ENCODE assay signal across 12 cellular contexts in the genomic region with DNA sequence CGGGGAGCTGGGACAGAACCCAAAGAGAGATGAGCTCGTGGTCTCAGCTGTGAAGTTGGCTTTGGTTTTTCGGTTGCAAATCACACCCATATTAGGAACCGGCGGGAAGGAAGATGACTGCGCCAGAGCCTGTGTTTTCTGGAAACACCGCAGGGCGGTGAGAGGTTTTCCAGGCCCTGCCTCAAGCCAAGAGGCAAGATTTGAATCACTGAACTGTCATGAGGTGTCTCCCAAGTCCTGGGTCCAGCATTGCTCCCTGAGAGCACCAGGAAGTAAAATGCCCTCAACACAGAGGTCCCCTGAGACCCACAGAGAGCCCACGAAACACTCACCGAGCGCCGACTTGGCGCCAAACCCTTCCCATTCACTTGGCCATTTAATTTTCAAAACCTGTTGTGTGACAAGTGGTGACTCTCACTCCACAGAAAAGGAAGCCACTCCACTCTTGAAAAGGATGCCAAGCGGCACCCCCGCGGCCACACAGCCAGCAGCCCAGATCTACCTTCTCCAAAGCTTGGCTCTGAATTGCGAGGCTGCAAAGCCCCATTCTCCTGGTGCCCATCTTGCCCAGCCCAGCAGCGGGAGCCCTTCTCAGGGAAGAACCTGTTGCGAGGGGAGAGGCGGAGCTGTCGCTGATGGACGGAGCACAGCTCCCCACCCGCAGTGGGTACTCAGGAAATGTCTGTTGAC.
A peak's percentile ranks its signal among the peaks of the same experiment; 100 is the strongest.
DNase-seq lines count a peak whose midpoint lies in the region; ATAC-seq and TF ChIP-seq lines count a peak whose summit lies in the region.
"Had no signal": no experiment of that assay in that cellular context is flagged by ENCODE, and none has a peak within 500 bp of the region (broad histone marks: within the 10 kb centered on the region; RNA-seq: fewer than 3 reads in every experiment).

No MANE protein-coding gene starts in this region.

- H3K79me1 ChIP-seq in IMR-90 (ENCODE audit: low read depth in 1 of 2, low read length in 2 of 2) = no peaks in the 10 kb centered on the region

- TF ChIP-seq EP300 in gastroesophageal sphincter (IDR thresholded peaks at IDR 0.05) = no peak

- H3K9me3 ChIP-seq in IMR-90 (ENCODE audit: control insufficient read depth, insufficient read depth, low read length) (no peaks in the 10 kb centered on the region), spleen (no peaks in the 10 kb centered on the region), gastroesophageal sphincter (no peaks in the 10 kb centered on the region), body of pancreas (no peaks in the 10 kb centered on the region)

- WGBS in IMR-90 (ENCODE audit: extremely low coverage in 2 of 2, insufficient read length in 1 of 2), 2 experiments = 90% methylated on average over 4 of the region's 23 CpGs; no CpG with 5 or more reads in 1 of the 2 experiments
- WGBS in spleen, 5 donors = 26 to 40% (median 32%) methylated on average over 23 of the region's 23 CpGs
- 67 to 80% methylated on average over 3 to 10 of the region's 23 CpGs for WGBS in gastroesophageal sphincter (ENCODE audit: low coverage in 1 of 2), 2 donors
- 63 to 69% methylated on average over 23 of the region's 23 CpGs for WGBS in body of pancreas, 2 donors

- TF ChIP-seq POLR2A in IMR-90 (IDR thresholded peaks at IDR 0.05; ENCODE audit: low read depth, low read length) = no peak
- TF ChIP-seq POLR2A in spleen (IDR thresholded peaks at IDR 0.05) = no peak
- TF ChIP-seq POLR2A in gastroesophageal sphincter (IDR thresholded peaks at IDR 0.05) = no peak
- TF ChIP-seq POLR2A in body of pancreas (IDR thresholded peaks at IDR 0.05) = no peak

- dilution Hi-C loops in IMR-90 (cut with HindIII; ENCODE audit: low sequenced_read_pairs, unreplicated experiment) = no loop called here

- POLR2A ChIA-PET in IMR-90 (lab: Charles Lee; ENCODE audit: unreplicated experiment) = no interaction called here
- POLR2A ChIA-PET in activated CD4-positive, alpha-beta memory T cell treated with anti-CD3 and anti-CD28 coated beads, Interleukin-2, amount 10 ng/mL, durations not matched to agents 7 days and 5 days (lab: Charles Lee) = interaction anchor here (0.8 to 5.9 kb wide), 12 partner anchors 8 to 218 kb away, joined by 3 to 32 read pairs (median 5); partner anchors contain the start of gene RSRP1

- H3K14ac ChIP-seq in IMR-90 (replicated peaks; ENCODE audit: low read depth, low read length) = no peak overlapping the region

- no peaks in the 10 kb centered on the region for H3K27me3 Mint-ChIP-seq in activated CD4-positive, alpha-beta memory T cell treated with anti-CD3 and anti-CD28 coated beads, Interleukin-2, amount 10 ng/mL, durations not matched to agents 7 days and 5 days

- no TSS peak for BruUV-seq in IMR-90 (replicated peaks; lab: Mats Ljungman, UMichigan)

- TF ChIP-seq RAD21 in IMR-90 (IDR thresholded peaks at IDR 0.05; ENCODE audit: low read length) = no peak

- peak overlapping the region; percentile 56 for H3K4me3 Mint-ChIP-seq in activated CD4-positive, alpha-beta memory T cell treated with anti-CD3 and anti-CD28 coated beads, Interleukin-2, amount 10 ng/mL, durations not matched to agents 7 days and 5 days
- H3K4me3 Mint-ChIP-seq: brain, type B pancreatic cell had no signal

- H3K4me2 ChIP-seq in IMR-90 (ENCODE audit: low read depth, low read length) = no peak overlapping the region

- no peak overlapping the region for H3K56ac ChIP-seq in IMR-90 (ENCODE audit: extremely low read depth, insufficient read depth, low read length)

- H3K4me1 Mint-ChIP-seq in activated CD4-positive, alpha-beta memory T cell treated with anti-CD3 and anti-CD28 coated beads, Interleukin-2, amount 10 ng/mL, durations not matched to agents 7 days and 5 days = peaks cover 98% of the 10 kb centered on the region

- CTCF ChIA-PET in IMR-90 (lab: Yijun Ruan, JAX) = interaction anchor here (2.0 kb wide), 1 partner anchor 77 kb away, joined by 4 read pairs; no protein-coding TSS in a partner anchor
- CTCF ChIA-PET in activated CD4-positive, alpha-beta memory T cell treated with anti-CD3 and anti-CD28 coated beads, Interleukin-2, amount 10 ng/mL, durations not matched to agents 7 days and 5 days (lab: Charles Lee) = interaction anchor here (0.7 to 7.5 kb wide), 7 partner anchors 7 to 77 kb away, joined by 3 to 78 read pairs (median 4); no protein-coding TSS in a partner anchor

- H3K4me1 ChIP-seq in IMR-90 (ENCODE audit: control insufficient read depth, insufficient read depth, low read length) = peaks cover 2% of the 10 kb centered on the region; the same call in 1 of the 2 replicates
- H3K4me1 ChIP-seq in spleen = peaks cover 58 to 100% (median 78%) of the 10 kb centered on the region in 6 donors
- peaks cover 0 to 11% (median 0%) of the 10 kb centered on the region in 3 donors for H3K4me1 ChIP-seq in gastroesophageal sphincter
- no peaks in the 10 kb centered on the region for H3K4me1 ChIP-seq in body of pancreas

- intact Hi-C loops in IMR-90 (cut with micrococcal nuclease) = no loop called here
- intact Hi-C loops in spleen (cut with DNase I; ENCODE audit: low total_unique reads) = no loop called here
- intact Hi-C loops in body of pancreas (cut with DNase I) = no loop called here

- H2AFZ ChIP-seq in IMR-90 (replicated peaks; ENCODE audit: low read length, poor library complexity) = no peak overlapping the region

- H3K9ac ChIP-seq in IMR-90 (ENCODE audit: low read depth, low read length) = no peak overlapping the region

- ATAC-seq in IMR-90 (ENCODE audit: low read depth) (no peak), gastroesophageal sphincter (no peak), body of pancreas (no peak)
- ATAC-seq: PC-3 had no signal

- H4K8ac ChIP-seq in IMR-90 (ENCODE audit: low read depth in 2 of 2, low read length in 2 of 2) = no peak overlapping the region

- H2AK9ac ChIP-seq in IMR-90 (replicated peaks; ENCODE audit: low read depth, low read length, poor library complexity) = no peak overlapping the region

- H3K9me1 ChIP-seq in IMR-90 (ENCODE audit: insufficient read depth, low read length) = no peaks in the 10 kb centered on the region

- peaks cover 3% of the 10 kb centered on the region for H3K36me3 Mint-ChIP-seq in activated CD4-positive, alpha-beta memory T cell treated with anti-CD3 and anti-CD28 coated beads, Interleukin-2, amount 10 ng/mL, durations not matched to agents 7 days and 5 days (ENCODE audit: low read depth)
- H3K36me3 Mint-ChIP-seq: brain, type B pancreatic cell had no signal

- no peak overlapping the region for H3K18ac ChIP-seq in IMR-90 (ENCODE audit: low read depth, low read length)

- no peak for TF ChIP-seq CTCF in IMR-90 (conservative IDR thresholded peaks at IDR 0.05; ENCODE audit: low read depth, low read length)
- no peak for TF ChIP-seq CTCF in spleen (IDR thresholded peaks at IDR 0.05 in 8 of 11, conservative IDR thresholded peaks at IDR 0.05 in 3 of 11)
- TF ChIP-seq CTCF in gastroesophageal sphincter (IDR thresholded peaks at IDR 0.05) = no peak
- no peak for TF ChIP-seq CTCF in body of pancreas (IDR thresholded peaks at IDR 0.05)

- no peak overlapping the region for H2BK20ac ChIP-seq in IMR-90 (ENCODE audit: low read depth, low read length)

- in situ Hi-C loops in IMR-90 (cut with MboI; ENCODE audit: low sequenced_read_pairs) = no loop called here

- H3K4me3 ChIP-seq in IMR-90 (ENCODE audit: insufficient read depth, low read depth, low read length) (no peak overlapping the region), spleen (peak overlapping the region in 1 of 8 donors; percentile 39), gastroesophageal sphincter (no peak overlapping the region), body of pancreas (no peak overlapping the region)

- DNase-seq in NCI-H2227 (lab: John Stamatoyannopoulos, UW; ENCODE audit: unreplicated experiment) (peak; percentile 16), NCI-H2227 treated with DMSO at 0.1 percent for 48 hours (lab: John Stamatoyannopoulos, UW) (no peak), IMR-90 (no peak), spleen (no peak), body of pancreas (no peak), SIG-M5 treated with dmso at 0.1 percent for 504 hours (lab: John Stamatoyannopoulos, UW; ENCODE audit: unreplicated experiment) (no peak)
- peak; percentile 74 for DNase-seq in activated CD4-positive, alpha-beta memory T cell treated with anti-CD3 and anti-CD28 coated beads, Interleukin-2, amount 10 ng/mL, durations not matched to agents 7 days and 5 days
- DNase-seq: PC-3 had no signal

- peak overlapping the region; percentile 93 for H3K27ac Mint-ChIP-seq in activated CD4-positive, alpha-beta memory T cell treated with anti-CD3 and anti-CD28 coated beads, Interleukin-2, amount 10 ng/mL, durations not matched to agents 7 days and 5 days
- H3K27ac Mint-ChIP-seq: brain, type B pancreatic cell had no signal

- 0 out of 2 replicates have a peak overlapping the region, but pooled peaks have one; percentile 22 for H2AK5ac ChIP-seq in IMR-90 (ENCODE audit: low read depth, low read length)

- H4K91ac ChIP-seq in IMR-90 (ENCODE audit: insufficient read depth, low read depth, low read length) = no peak overlapping the region

- H2BK120ac ChIP-seq in IMR-90 (ENCODE audit: low read depth, low read length) = no peak overlapping the region

- no peaks in the 10 kb centered on the region; the same call in 1 of the 2 replicates for H3K27me3 ChIP-seq in IMR-90 (ENCODE audit: control insufficient read depth, insufficient read depth, low read length)
- no peaks in the 10 kb centered on the region for H3K27me3 ChIP-seq in spleen (replicated peaks in 1 of 7)
- peaks cover 4% of the 10 kb centered on the region for H3K27me3 ChIP-seq in gastroesophageal sphincter
- H3K27me3 ChIP-seq in body of pancreas = no peaks in the 10 kb centered on the region

- H3K23ac ChIP-seq in IMR-90 (ENCODE audit: low read depth, low read length) = no peak overlapping the region

- H4K5ac ChIP-seq in IMR-90 (ENCODE audit: low read depth, low read length) = no peak overlapping the region

- no peaks in the 10 kb centered on the region for H4K20me1 ChIP-seq in IMR-90 (ENCODE audit: insufficient read depth, low read length)

- H3K27ac ChIP-seq in IMR-90 (ENCODE audit: insufficient read depth, low read length) (no peak overlapping the region), spleen (peak overlapping the region; percentile 22 to 84 (median 56)), gastroesophageal sphincter (no peak overlapping the region), body of pancreas (no peak overlapping the region)
- H3K27ac ChIP-seq: VCaP had no signal

- H3K4ac ChIP-seq in IMR-90 (ENCODE audit: low read depth, low read length) = no peak overlapping the region; the same call in 1 of the 2 replicates

- H2BK15ac ChIP-seq in IMR-90 (ENCODE audit: low read depth, low read length) = no peak overlapping the region

- no peaks in the 10 kb centered on the region for H3K9me3 Mint-ChIP-seq in activated CD4-positive, alpha-beta memory T cell treated with anti-CD3 and anti-CD28 coated beads, Interleukin-2, amount 10 ng/mL, durations not matched to agents 7 days and 5 days
- H3K9me3 Mint-ChIP-seq: type B pancreatic cell had no signal

- no peak overlapping the region for H2BK5ac ChIP-seq in IMR-90 (ENCODE audit: low read depth, low read length, poor library complexity, severe bottlenecking)

- H3K36me3 ChIP-seq in IMR-90 (ENCODE audit: control insufficient read depth, insufficient read depth, low read length) (no peaks in the 10 kb centered on the region), spleen (no peaks in the 10 kb centered on the region), gastroesophageal sphincter (no peaks in the 10 kb centered on the region), body of pancreas (replicated peaks in 1 of 2; ENCODE audit: insufficient read depth in 1 of 2, low read depth in 2 of 2) (no peaks in the 10 kb centered on the region)

Comparison
In these comparisons a context has a peak if more than half of its experiments do, and no peak if none do; other contexts are left out.
1. DNase-seq: peak in NCI-H2227 (single experiment) and activated CD4-positive, alpha-beta memory T cell treated with anti-CD3 and anti-CD28 coated beads, Interleukin-2, amount 10 ng/mL, durations not matched to agents 7 days and 5 days (single experiment); none in NCI-H2227 treated with DMSO at 0.1 percent for 48 hours (single experiment), IMR-90 (single experiment), spleen (single experiment), body of pancreas (0 of 4) and SIG-M5 treated with dmso at 0.1 percent for 504 hours (single experiment).
2. H3K27ac ChIP-seq: peak in spleen (8 of 8); none in IMR-90 (single experiment), gastroesophageal sphincter (0 of 4) and body of pancreas (0 of 4).